In the genomic region with DNA sequence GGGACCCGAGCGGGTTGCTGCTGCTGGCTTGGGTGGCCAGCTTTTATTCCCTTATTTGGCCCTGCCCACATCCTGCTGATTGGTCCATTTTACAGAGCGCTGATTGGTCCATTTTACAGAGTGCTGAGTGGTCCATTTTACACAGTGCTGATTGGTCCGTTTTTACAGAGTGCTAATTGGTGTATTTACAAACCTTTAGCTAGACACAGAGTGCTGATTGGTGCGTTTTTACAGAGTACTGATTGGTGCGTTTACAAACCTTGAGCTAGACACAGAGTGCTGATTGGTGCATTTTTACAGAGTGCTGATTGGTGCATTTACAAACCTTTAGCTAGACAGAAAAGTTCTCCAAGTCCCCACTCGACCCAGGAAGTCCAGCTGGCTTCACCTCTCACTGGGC, we compare ENCODE assay signal across 4 cellular contexts. TPM values are rescaled to one million over a fixed set of nuclear protein-coding genes. Genes with fewer than 3 reads are reported as not detected.
"Had no signal": no experiment of that assay in that cellular context is flagged by ENCODE, and none has a peak within 500 bp of the region (broad histone marks: within the 10 kb centered on the region; RNA-seq: fewer than 3 reads in every experiment).

No MANE protein-coding gene starts in this region.

RNA-seq across cellular contexts. Expression of gene TDRD12, which starts 19.4 kb away (rescaled TPM):
- total RNA-seq: NCI-H460, OCI-LY7, Right ventricle myocardium superior, RPMI7951 had no signal
